ENCODE assay signal across 26 cellular contexts in genomic region chr6:72589096-72589495, GRCh38. TPM values are rescaled to one million over a fixed set of nuclear protein-coding genes. Genes with fewer than 3 reads are reported as not detected.
DNase-seq lines count a peak whose midpoint lies in the region; ATAC-seq and TF ChIP-seq lines count a peak whose summit lies in the region.
"Had no signal": no experiment of that assay in that cellular context is flagged by ENCODE, and none has a peak within 500 bp of the region (broad histone marks: within the 10 kb centered on the region; RNA-seq: fewer than 3 reads in every experiment).

No MANE protein-coding gene starts in this region.

- no peaks in the 10 kb centered on the region for H3K27me3 ChIP-seq in Karpas-422 (ENCODE audit: low read length)
- no peaks in the 10 kb centered on the region for H3K27me3 ChIP-seq in fibroblast of lung (ENCODE audit: control insufficient read depth, insufficient read depth, low read length)
- no peaks in the 10 kb centered on the region for H3K27me3 ChIP-seq in brain microvascular endothelial cell (replicated peaks)
- H3K27me3 ChIP-seq in neural progenitor cell = no peaks in the 10 kb centered on the region
- H3K27me3 ChIP-seq: foreskin keratinocyte, thyroid gland, vagina had no signal

- H3K36me3 ChIP-seq in Karpas-422 (ENCODE audit: insufficient read depth, low read length) (no peaks in the 10 kb centered on the region), fibroblast of lung (ENCODE audit: control insufficient read depth, insufficient read depth, low read length) (no peaks in the 10 kb centered on the region), brain microvascular endothelial cell (replicated peaks) (no peaks in the 10 kb centered on the region), neural progenitor cell (no peaks in the 10 kb centered on the region)
- H3K36me3 ChIP-seq: thyroid gland, vagina had no signal

- H3K4me2 ChIP-seq in Karpas-422 (ENCODE audit: low read depth, low read length, poor library complexity, severe bottlenecking) (no peak overlapping the region), fibroblast of lung (ENCODE audit: extremely low read depth, insufficient read depth, low read length) (no peak overlapping the region), neural progenitor cell (no peak overlapping the region)
- H3K4me2 ChIP-seq: GM23338 had no signal

- no peaks in the 10 kb centered on the region for H3K9me3 Mint-ChIP-seq in osteocyte (ENCODE audit: unreplicated experiment)
- H3K9me3 Mint-ChIP-seq in stimulated activated naive B cell treated with anti-CD40 and anti-IgM and Interleukin-4, amounts not matched to agents 10 μg/mL and 1 μg/mL and 100 μg/mL, for 72 hours = no peaks in the 10 kb centered on the region
- H3K9me3 Mint-ChIP-seq in neural progenitor cell = no peaks in the 10 kb centered on the region
- H3K9me3 Mint-ChIP-seq: activated naive CD4-positive, alpha-beta T cell treated with anti-CD3 and anti-CD28 coated beads, Interleukin-2, amount 50 U/mL, for 72 hours; activated T-helper 2 cell treated with anti-CD3 and anti-CD28 coated beads, Interferon-gamma antibody, Interleukin-2, Interleukin-4, amounts not matched to agents 10 μg/mL and 5 μg/mL and 100 μg/mL, durations not matched to agents 14 hours and 24 hours and 36 hours; GM23338; memory B cell; stimulated activated naive CD8-positive, alpha-beta T cell treated with anti-CD3 and anti-CD28 coated beads, Interleukin-15, amount 100 ng/mL, for 72 hours had no signal

- H3K36me3 Mint-ChIP-seq in osteocyte (ENCODE audit: unreplicated experiment) (no peaks in the 10 kb centered on the region), neural progenitor cell (no peaks in the 10 kb centered on the region)
- no peaks in the 10 kb centered on the region for H3K36me3 Mint-ChIP-seq in stimulated activated naive B cell treated with anti-CD40 and anti-IgM and Interleukin-4, amounts not matched to agents 10 μg/mL and 1 μg/mL and 100 μg/mL, for 72 hours
- H3K36me3 Mint-ChIP-seq: activated naive CD4-positive, alpha-beta T cell treated with anti-CD3 and anti-CD28 coated beads, Interleukin-2, amount 50 U/mL, for 72 hours; memory B cell had no signal

- H3K27ac ChIP-seq in Karpas-422 (ENCODE audit: low read length) = no peak overlapping the region
- no peak overlapping the region for H3K27ac ChIP-seq in fibroblast of lung (ENCODE audit: insufficient read depth, low read length)
- H3K27ac ChIP-seq in brain microvascular endothelial cell = no peak overlapping the region
- H3K27ac ChIP-seq in neural progenitor cell = no peak overlapping the region
- H3K27ac ChIP-seq: foreskin keratinocyte, psoas muscle, thyroid gland, vagina had no signal

- H3F3A ChIP-seq in neural progenitor cell (ENCODE audit: low read depth) = no peaks in the 10 kb centered on the region

- no peaks in the 10 kb centered on the region for H3K79me2 ChIP-seq in Karpas-422 (ENCODE audit: low read length)
- H3K79me2 ChIP-seq in fibroblast of lung (ENCODE audit: control insufficient read depth, insufficient read depth, low read length) = no peaks in the 10 kb centered on the region
- H3K79me2 ChIP-seq in neural progenitor cell (ENCODE audit: low read depth) = no peaks in the 10 kb centered on the region

- no peaks in the 10 kb centered on the region for H3K9me2 ChIP-seq in Karpas-422 (replicated peaks; ENCODE audit: insufficient read depth, low read length)

- H3K4me3 Mint-ChIP-seq in osteocyte (ENCODE audit: unreplicated experiment) (no peak overlapping the region), neural progenitor cell (no peak overlapping the region)
- no peak overlapping the region for H3K4me3 Mint-ChIP-seq in stimulated activated naive B cell treated with anti-CD40 and anti-IgM and Interleukin-4, amounts not matched to agents 10 μg/mL and 1 μg/mL and 100 μg/mL, for 72 hours
- H3K4me3 Mint-ChIP-seq: activated CD8-positive, alpha-beta T cell treated with anti-CD3 and anti-CD28 coated beads, Interleukin-2, amount 10 ng/mL, durations not matched to agents 7 days and 5 days; GM23338; memory B cell; stimulated activated naive CD8-positive, alpha-beta T cell treated with anti-CD3 and anti-CD28 coated beads, Interleukin-15, amount 100 ng/mL, for 72 hours had no signal

- H3K4me1 Mint-ChIP-seq in osteocyte (ENCODE audit: unreplicated experiment) (peaks cover 20% of the 10 kb centered on the region), neural progenitor cell (no peaks in the 10 kb centered on the region)
- H3K4me1 Mint-ChIP-seq in stimulated activated naive B cell treated with anti-CD40 and anti-IgM and Interleukin-4, amounts not matched to agents 10 μg/mL and 1 μg/mL and 100 μg/mL, for 72 hours = no peaks in the 10 kb centered on the region
- H3K4me1 Mint-ChIP-seq: GM23338, memory B cell had no signal

- H3K4me1 ChIP-seq in Karpas-422 (ENCODE audit: low read length) = no peaks in the 10 kb centered on the region
- H3K4me1 ChIP-seq in fibroblast of lung (ENCODE audit: control insufficient read depth, extremely low read depth, insufficient read depth, low read length) = no peaks in the 10 kb centered on the region
- H3K4me1 ChIP-seq in neural progenitor cell = no peaks in the 10 kb centered on the region
- H3K4me1 ChIP-seq: foreskin keratinocyte, psoas muscle, thyroid gland, vagina had no signal

- H3K27me3 Mint-ChIP-seq in osteocyte (ENCODE audit: unreplicated experiment) = peaks cover 8% of the 10 kb centered on the region
- peaks cover 3 to 4% of the 10 kb centered on the region in 2 donors for H3K27me3 Mint-ChIP-seq in stimulated activated naive B cell treated with anti-CD40 and anti-IgM and Interleukin-4, amounts not matched to agents 10 μg/mL and 1 μg/mL and 100 μg/mL, for 72 hours
- peaks cover 5% of the 10 kb centered on the region for H3K27me3 Mint-ChIP-seq in neural progenitor cell (ENCODE audit: insufficient read depth, low read depth)
- H3K27me3 Mint-ChIP-seq: stimulated activated naive CD8-positive, alpha-beta T cell treated with anti-CD3 and anti-CD28 coated beads, Interleukin-15, amount 100 ng/mL, for 72 hours had no signal

- ATAC-seq in SK-N-SH treated with all-trans-retinoic acid at 6 μM for 48 hours (peak; percentile 37), GM21381 (IDR thresholded peaks at IDR 0.05; ENCODE audit: unreplicated experiment) (no peak)
- ATAC-seq in stimulated activated naive B cell treated with anti-CD40 and anti-IgM and Interleukin-4, amounts not matched to agents 10 μg/mL and 1 μg/mL and 100 μg/mL, for 72 hours (replicated peaks) = no peak
- ATAC-seq: activated CD8-positive, alpha-beta T cell treated with anti-CD3 and anti-CD28 coated beads, Interleukin-2, amount 10 ng/mL, durations not matched to agents 7 days and 5 days; activated naive CD4-positive, alpha-beta T cell treated with anti-CD3 and anti-CD28 coated beads, Interleukin-2, amount 50 U/mL, for 72 hours; foreskin keratinocyte; GM23338; left colon; psoas muscle; stimulated activated naive CD8-positive, alpha-beta T cell treated with anti-CD3 and anti-CD28 coated beads, Interleukin-15, amount 100 ng/mL, for 72 hours had no signal

- H3K9ac ChIP-seq in Karpas-422 (ENCODE audit: low read length) = no peak overlapping the region
- H3K9ac ChIP-seq in fibroblast of lung (ENCODE audit: insufficient read depth, low read length) = no peak overlapping the region
- H3K9ac ChIP-seq in neural progenitor cell = no peak overlapping the region

- DNase-seq in Karpas-422 (peak; percentile 16), fibroblast of lung (ENCODE audit: low read depth in 2 of 2) (peak; percentile 35 to 62), osteocyte (ENCODE audit: extremely low spot score, unreplicated experiment) (no peak), brain microvascular endothelial cell (no peak), neural progenitor cell (ENCODE audit: low spot score) (no peak)
- no peak for DNase-seq in stimulated activated naive B cell treated with anti-CD40 and anti-IgM and Interleukin-4, amounts not matched to agents 10 μg/mL and 1 μg/mL and 100 μg/mL, for 72 hours
- DNase-seq: activated CD4-positive, alpha-beta T cell treated with anti-CD3 and anti-CD28 coated beads for 1 hour; activated CD8-positive, alpha-beta T cell treated with anti-CD3 and anti-CD28 coated beads, Interleukin-2, amount 10 ng/mL, durations not matched to agents 7 days and 5 days; aorta; EL; foreskin keratinocyte; left colon; NCI-H2081 treated with DMSO at 0.1 percent for 48 hours; NCI-H226; NCI-H774; psoas muscle; stimulated activated naive CD8-positive, alpha-beta T cell treated with anti-CD3 and anti-CD28 coated beads, Interleukin-15, amount 100 ng/mL, for 72 hours; T-helper 2 cell; thyroid gland had no signal

- peak overlapping the region; percentile 8 for H3K27ac Mint-ChIP-seq in osteocyte (ENCODE audit: unreplicated experiment)
- H3K27ac Mint-ChIP-seq in stimulated activated naive B cell treated with anti-CD40 and anti-IgM and Interleukin-4, amounts not matched to agents 10 μg/mL and 1 μg/mL and 100 μg/mL, for 72 hours = no peak overlapping the region
- no peak overlapping the region for H3K27ac Mint-ChIP-seq in neural progenitor cell
- H3K27ac Mint-ChIP-seq: activated CD8-positive, alpha-beta T cell treated with anti-CD3 and anti-CD28 coated beads, Interleukin-2, amount 10 ng/mL, durations not matched to agents 7 days and 5 days; activated naive CD4-positive, alpha-beta T cell treated with anti-CD3 and anti-CD28 coated beads, Interleukin-2, amount 50 U/mL, for 72 hours; activated T-helper 2 cell treated with anti-CD3 and anti-CD28 coated beads, Interferon-gamma antibody, Interleukin-2, Interleukin-4, amounts not matched to agents 10 μg/mL and 5 μg/mL and 100 μg/mL, durations not matched to agents 14 hours and 24 hours and 36 hours; GM23338; memory B cell; stimulated activated naive CD8-positive, alpha-beta T cell treated with anti-CD3 and anti-CD28 coated beads, Interleukin-15, amount 100 ng/mL, for 72 hours had no signal

- in situ Hi-C loops in brain microvascular endothelial cell (cut with HindIII; ENCODE audit: low pct_ligation_motif_present, low sequenced_read_pairs) = no loop called here

- no peak for TF ChIP-seq CTCF in fibroblast of lung (conservative IDR thresholded peaks at IDR 0.05 in 1 of 2, IDR thresholded peaks at IDR 0.05 in 1 of 2; ENCODE audit: low read depth in 1 of 2, low read length in 2 of 2)
- TF ChIP-seq CTCF in osteocyte (IDR thresholded peaks at IDR 0.05) = no peak
- TF ChIP-seq CTCF in brain microvascular endothelial cell (IDR thresholded peaks at IDR 0.05; ENCODE audit: low read depth, low read length, missing control alignments) = no peak
- no peak for TF ChIP-seq CTCF in neural progenitor cell (IDR thresholded peaks at IDR 0.05)

- H2AFZ ChIP-seq in Karpas-422 (ENCODE audit: low read length) = no peak overlapping the region
- peak overlapping the region; percentile 14 for H2AFZ ChIP-seq in fibroblast of lung (ENCODE audit: low read length)
- H2AFZ ChIP-seq in neural progenitor cell (replicated peaks) = no peak overlapping the region
- H2AFZ ChIP-seq: GM23338 had no signal

- H3K9me3 ChIP-seq in Karpas-422 (ENCODE audit: low read length) (no peaks in the 10 kb centered on the region), fibroblast of lung (ENCODE audit: control insufficient read depth, insufficient read depth, low read depth, low read length) (no peaks in the 10 kb centered on the region), neural progenitor cell (ENCODE audit: low read depth) (no peaks in the 10 kb centered on the region)
- H3K9me3 ChIP-seq: psoas muscle, thyroid gland, vagina had no signal

- H3K4me3 ChIP-seq in Karpas-422 (ENCODE audit: low read length) (no peak overlapping the region), fibroblast of lung (replicated peaks in 1 of 4; ENCODE audit: control extremely low read depth in 1 of 4, insufficient read depth in 1 of 4, low read depth in 3 of 4, low read length in 4 of 4) (no peak overlapping the region), brain microvascular endothelial cell (ENCODE audit: low read depth, low read length) (no peak overlapping the region), neural progenitor cell (no peak overlapping the region)
- H3K4me3 ChIP-seq: GM23338, psoas muscle, thyroid gland, vagina had no signal

- H4K20me1 ChIP-seq in Karpas-422 (ENCODE audit: insufficient read depth, low read depth, low read length) (no peaks in the 10 kb centered on the region), fibroblast of lung (ENCODE audit: control insufficient read depth, extremely low read depth, insufficient read depth, low read length) (no peaks in the 10 kb centered on the region), neural progenitor cell (ENCODE audit: low read depth) (no peaks in the 10 kb centered on the region)

RNA-seq across cellular contexts. Expression of gene KCNQ5, which starts 32.8 kb away (rescaled TPM):
- total RNA-seq in Karpas-422 (2014; rRNA removed; shearing (Covaris generic); ENCODE audit: low replicate concordance) = 29.1 and 50.5 TPM in 2 replicates
- total RNA-seq in fibroblast of lung (4.6 and 4.9 TPM in 2 replicates), osteocyte (5.5 and 7.2 TPM in 2 replicates), neural progenitor cell (ENCODE audit: low replicate concordance) (0.09 TPM in 1 of 2 replicates, not detected in the other)
- 0.74 and 3.1 TPM in 2 replicates for polyA plus RNA-seq in fibroblast of lung
- 0.93 and 2.8 TPM in 2 replicates for polyA plus RNA-seq in fibroblast of lung (2012)
- 2.9 and 7.2 TPM in 2 replicates for polyA minus RNA-seq in fibroblast of lung (ENCODE audit: low replicate concordance)

Comparison
In these comparisons a context has a peak if more than half of its experiments do, and no peak if none do; other contexts are left out.
1. DNase-seq: peak in Karpas-422 (single experiment) and fibroblast of lung (2 of 2); none in osteocyte (single experiment), brain microvascular endothelial cell (single experiment), stimulated activated naive B cell treated with anti-CD40 and anti-IgM and Interleukin-4, amounts not matched to agents 10 μg/mL and 1 μg/mL and 100 μg/mL, for 72 hours (single experiment) and neural progenitor cell (single experiment).